In the genomic region with DNA sequence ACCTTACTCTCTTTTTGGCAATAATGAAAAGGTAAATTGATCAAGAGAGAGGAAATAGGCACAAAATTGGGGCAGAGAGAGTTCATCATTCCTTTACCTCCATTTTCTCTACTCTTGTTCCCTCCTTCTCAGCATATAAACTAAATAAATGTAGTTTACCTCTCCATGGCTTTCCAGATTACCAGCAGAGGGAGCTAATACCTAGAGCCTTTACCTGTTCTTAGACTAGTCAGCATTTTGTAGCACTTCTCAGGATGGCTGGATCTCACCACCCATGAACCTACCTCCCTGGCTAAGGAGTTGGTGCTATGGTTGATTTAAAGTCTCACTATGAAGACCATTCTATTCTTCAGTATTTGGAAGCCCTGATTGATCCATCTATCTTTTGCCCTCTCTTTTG, we compare ENCODE assay signal across 1 cellular context.
TF ChIP-seq lines count a peak whose summit lies in the region.

No MANE protein-coding gene starts in this region.

TF ChIP-seq in GM23338, 12 proteins besides CTCF, POLR2A, EP300 and RAD21 (continued from another document):
- TF ChIP-seq, protein P1, sequence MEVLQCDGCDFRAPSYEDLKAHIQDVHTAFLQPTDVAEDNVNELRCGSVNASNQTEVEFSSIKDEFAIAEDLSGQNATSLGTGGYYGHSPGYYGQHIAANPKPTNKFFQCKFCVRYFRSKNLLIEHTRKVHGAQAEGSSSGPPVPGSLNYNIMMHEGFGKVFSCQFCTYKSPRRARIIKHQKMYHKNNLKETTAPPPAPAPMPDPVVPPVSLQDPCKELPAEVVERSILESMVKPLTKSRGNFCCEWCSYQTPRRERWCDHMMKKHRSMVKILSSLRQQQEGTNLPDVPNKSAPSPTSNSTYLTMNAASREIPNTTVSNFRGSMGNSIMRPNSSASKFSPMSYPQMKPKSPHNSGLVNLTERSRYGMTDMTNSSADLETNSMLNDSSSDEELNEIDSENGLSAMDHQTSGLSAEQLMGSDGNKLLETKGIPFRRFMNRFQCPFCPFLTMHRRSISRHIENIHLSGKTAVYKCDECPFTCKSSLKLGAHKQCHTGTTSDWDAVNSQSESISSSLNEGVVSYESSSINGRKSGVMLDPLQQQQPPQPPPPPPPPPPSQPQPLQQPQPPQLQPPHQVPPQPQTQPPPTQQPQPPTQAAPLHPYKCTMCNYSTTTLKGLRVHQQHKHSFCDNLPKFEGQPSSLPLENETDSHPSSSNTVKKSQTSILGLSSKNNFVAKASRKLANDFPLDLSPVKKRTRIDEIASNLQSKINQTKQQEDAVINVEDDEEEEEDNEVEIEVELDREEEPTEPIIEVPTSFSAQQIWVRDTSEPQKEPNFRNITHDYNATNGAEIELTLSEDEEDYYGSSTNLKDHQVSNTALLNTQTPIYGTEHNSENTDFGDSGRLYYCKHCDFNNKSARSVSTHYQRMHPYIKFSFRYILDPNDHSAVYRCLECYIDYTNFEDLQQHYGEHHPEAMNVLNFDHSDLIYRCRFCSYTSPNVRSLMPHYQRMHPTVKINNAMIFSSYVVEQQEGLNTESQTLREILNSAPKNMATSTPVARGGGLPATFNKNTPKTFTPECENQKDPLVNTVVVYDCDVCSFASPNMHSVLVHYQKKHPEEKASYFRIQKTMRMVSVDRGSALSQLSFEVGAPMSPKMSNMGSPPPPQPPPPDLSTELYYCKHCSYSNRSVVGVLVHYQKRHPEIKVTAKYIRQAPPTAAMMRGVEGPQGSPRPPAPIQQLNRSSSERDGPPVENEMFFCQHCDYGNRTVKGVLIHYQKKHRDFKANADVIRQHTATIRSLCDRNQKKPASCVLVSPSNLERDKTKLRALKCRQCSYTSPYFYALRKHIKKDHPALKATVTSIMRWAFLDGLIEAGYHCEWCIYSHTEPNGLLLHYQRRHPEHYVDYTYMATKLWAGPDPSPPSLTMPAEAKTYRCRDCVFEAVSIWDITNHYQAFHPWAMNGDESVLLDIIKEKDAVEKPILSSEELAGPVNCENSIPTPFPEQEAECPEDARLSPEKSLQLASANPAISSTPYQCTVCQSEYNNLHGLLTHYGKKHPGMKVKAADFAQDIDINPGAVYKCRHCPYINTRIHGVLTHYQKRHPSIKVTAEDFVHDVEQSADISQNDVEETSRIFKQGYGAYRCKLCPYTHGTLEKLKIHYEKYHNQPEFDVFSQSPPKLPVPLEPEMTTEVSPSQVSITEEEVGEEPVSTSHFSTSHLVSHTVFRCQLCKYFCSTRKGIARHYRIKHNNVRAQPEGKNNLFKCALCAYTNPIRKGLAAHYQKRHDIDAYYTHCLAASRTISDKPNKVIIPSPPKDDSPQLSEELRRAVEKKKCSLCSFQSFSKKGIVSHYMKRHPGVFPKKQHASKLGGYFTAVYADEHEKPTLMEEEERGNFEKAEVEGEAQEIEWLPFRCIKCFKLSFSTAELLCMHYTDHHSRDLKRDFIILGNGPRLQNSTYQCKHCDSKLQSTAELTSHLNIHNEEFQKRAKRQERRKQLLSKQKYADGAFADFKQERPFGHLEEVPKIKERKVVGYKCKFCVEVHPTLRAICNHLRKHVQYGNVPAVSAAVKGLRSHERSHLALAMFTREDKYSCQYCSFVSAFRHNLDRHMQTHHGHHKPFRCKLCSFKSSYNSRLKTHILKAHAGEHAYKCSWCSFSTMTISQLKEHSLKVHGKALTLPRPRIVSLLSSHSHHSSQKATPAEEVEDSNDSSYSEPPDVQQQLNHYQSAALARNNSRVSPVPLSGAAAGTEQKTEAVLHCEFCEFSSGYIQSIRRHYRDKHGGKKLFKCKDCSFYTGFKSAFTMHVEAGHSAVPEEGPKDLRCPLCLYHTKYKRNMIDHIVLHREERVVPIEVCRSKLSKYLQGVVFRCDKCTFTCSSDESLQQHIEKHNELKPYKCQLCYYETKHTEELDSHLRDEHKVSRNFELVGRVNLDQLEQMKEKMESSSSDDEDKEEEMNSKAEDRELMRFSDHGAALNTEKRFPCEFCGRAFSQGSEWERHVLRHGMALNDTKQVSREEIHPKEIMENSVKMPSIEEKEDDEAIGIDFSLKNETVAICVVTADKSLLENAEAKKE (CRISPR knock-in tag; IDR thresholded peaks at IDR 0.05) = no peak
- TF ChIP-seq, protein P2, sequence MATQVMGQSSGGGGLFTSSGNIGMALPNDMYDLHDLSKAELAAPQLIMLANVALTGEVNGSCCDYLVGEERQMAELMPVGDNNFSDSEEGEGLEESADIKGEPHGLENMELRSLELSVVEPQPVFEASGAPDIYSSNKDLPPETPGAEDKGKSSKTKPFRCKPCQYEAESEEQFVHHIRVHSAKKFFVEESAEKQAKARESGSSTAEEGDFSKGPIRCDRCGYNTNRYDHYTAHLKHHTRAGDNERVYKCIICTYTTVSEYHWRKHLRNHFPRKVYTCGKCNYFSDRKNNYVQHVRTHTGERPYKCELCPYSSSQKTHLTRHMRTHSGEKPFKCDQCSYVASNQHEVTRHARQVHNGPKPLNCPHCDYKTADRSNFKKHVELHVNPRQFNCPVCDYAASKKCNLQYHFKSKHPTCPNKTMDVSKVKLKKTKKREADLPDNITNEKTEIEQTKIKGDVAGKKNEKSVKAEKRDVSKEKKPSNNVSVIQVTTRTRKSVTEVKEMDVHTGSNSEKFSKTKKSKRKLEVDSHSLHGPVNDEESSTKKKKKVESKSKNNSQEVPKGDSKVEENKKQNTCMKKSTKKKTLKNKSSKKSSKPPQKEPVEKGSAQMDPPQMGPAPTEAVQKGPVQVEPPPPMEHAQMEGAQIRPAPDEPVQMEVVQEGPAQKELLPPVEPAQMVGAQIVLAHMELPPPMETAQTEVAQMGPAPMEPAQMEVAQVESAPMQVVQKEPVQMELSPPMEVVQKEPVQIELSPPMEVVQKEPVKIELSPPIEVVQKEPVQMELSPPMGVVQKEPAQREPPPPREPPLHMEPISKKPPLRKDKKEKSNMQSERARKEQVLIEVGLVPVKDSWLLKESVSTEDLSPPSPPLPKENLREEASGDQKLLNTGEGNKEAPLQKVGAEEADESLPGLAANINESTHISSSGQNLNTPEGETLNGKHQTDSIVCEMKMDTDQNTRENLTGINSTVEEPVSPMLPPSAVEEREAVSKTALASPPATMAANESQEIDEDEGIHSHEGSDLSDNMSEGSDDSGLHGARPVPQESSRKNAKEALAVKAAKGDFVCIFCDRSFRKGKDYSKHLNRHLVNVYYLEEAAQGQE (IDR thresholded peaks at IDR 0.05; ENCODE audit: unreplicated experiment) = no peak
- TF ChIP-seq CREB1 (CRISPR knock-in tag; IDR thresholded peaks at IDR 0.05; ENCODE audit: low read depth) (no peak), JUNB (IDR thresholded peaks at IDR 0.05; ENCODE audit: unreplicated experiment) (no peak), EZH2phosphoT487 (IDR thresholded peaks at IDR 0.05; ENCODE audit: unreplicated experiment) (no peak), NANOG (IDR thresholded peaks at IDR 0.05; ENCODE audit: borderline replicate concordance) (no peak)
